Comparison of ENCODE assay signal across 1 cellular context in the genomic region with DNA sequence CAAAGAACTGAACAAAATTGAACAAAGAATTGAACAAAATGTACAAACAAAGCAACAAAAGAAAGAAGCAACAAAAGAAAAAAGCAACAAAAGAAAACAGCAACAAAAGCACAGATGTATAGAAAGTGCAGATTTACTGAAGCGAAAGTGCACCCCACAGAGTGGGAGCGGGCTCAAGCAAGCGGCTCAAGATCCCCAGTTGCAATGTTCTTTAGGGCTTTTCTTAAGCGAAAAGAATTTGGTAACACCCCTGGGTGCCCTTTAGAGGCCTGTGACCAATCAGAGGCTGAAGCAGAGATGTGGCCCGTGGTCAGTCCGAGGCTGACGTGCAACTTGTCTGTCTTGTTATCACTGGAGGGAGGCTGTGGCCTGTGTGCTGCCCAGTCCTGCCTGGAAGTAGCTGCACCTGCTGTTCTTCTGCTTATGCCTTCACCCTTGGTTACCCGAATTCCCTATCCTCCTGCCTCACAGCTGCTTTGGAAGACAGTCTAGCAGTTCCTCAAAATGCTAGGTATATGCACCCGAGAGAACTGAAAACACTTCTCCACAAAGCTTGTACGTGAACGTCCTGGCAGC.
TF ChIP-seq lines count a peak whose summit lies in the region.

No MANE protein-coding gene starts in this region.

TF ChIP-seq in HepG2, 621 proteins besides CTCF, POLR2A, EP300 and RAD21:
- TF ChIP-seq ZNF20 (CRISPR knock-in tag; IDR thresholded peaks at IDR 0.05) (peak; percentile 99), ZKSCAN8 (CRISPR knock-in tag; IDR thresholded peaks at IDR 0.05; ENCODE audit: borderline replicate concordance) (no peak)
